In genomic region chr9:116000748-116001329, GRCh38 we compare ENCODE assay signal across 7 cellular contexts.
DNase-seq lines count a peak whose midpoint lies in the region; FAIRE-seq and TF ChIP-seq lines count a peak whose summit lies in the region.

No MANE protein-coding gene starts in this region.

- no peaks in the 10 kb centered on the region for H3K27me3 ChIP-seq in H7 (ENCODE audit: control insufficient read depth, insufficient read depth, low read length)

- H3K36me3 ChIP-seq in H7 (replicated peaks; ENCODE audit: control insufficient read depth, insufficient read depth, low read length), result no peaks in the 10 kb centered on the region

- no peak overlapping the region for H3K4me3 ChIP-seq in H7 (ENCODE audit: insufficient read depth, low read depth, low read length)

- peak; percentile 2 for FAIRE-seq in RCC 7860 (lab: Jason Lieb, UNC)

- peak; percentile 60 for TF ChIP-seq CTCF in GM12873 (IDR thresholded peaks at IDR 0.05; ENCODE audit: insufficient read depth, low read depth, low read length, missing control alignments)

- DNase-seq in H7 (peak; percentile 46), RCC 7860 (ENCODE audit: low spot score) (peak; percentile 20), iPS-NIHi7 (ENCODE audit: extremely low spot score) (peak; percentile 66), EL (no peak), ureter (ENCODE audit: low spot score) (no peak), SIG-M5 (lab: John Stamatoyannopoulos, UW) (no peak)

Comparison
In these comparisons a context has a peak if more than half of its experiments do, and no peak if none do; other contexts are left out.
1. DNase-seq: peak in H7 (single experiment), RCC 7860 (single experiment) and iPS-NIHi7 (single experiment); none in EL (single experiment), ureter (single experiment) and SIG-M5 (single experiment).